In the genomic region with DNA sequence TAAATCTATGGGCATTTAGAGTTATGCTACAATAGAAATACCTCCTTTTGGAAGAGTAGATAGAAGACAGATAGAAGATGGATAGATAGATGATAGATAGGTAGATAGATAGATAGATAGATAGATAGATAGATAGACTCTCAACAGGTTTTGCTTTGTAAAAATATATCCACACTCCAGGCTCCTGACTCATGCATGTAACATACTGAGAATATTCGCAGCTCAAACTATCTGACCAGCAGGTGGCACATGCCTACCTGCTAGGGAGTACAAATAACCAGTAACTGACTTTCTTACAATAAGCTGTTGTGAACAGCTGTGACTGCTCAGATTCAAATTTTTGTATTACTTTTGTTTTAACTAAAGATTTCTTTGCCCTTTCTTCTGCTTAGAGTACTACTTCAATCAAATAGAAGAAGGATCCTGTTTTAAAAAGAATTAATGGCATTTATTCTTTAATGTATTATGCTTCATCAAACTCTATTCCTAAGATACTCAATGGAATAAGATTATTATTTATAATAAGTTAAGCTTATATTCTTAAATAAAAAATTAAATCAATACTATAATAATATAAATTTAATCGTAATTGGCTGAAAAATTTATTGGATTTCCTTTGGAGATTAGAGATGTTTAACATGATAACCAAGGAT, we compare ENCODE assay signal across 7 cellular contexts. TPM values are rescaled to one million over a fixed set of nuclear protein-coding genes. Genes with fewer than 3 reads are reported as not detected.
DNase-seq lines count a peak whose midpoint lies in the region; ATAC-seq, FAIRE-seq and TF ChIP-seq lines count a peak whose summit lies in the region.

No MANE protein-coding gene starts in this region.

- H3K27me3 Mint-ChIP-seq in nephron progenitor cell (ENCODE audit: low read depth, poor library complexity), result no peaks in the 10 kb centered on the region

- peak; percentile 40 for TF ChIP-seq CTCF in GM12864 (IDR thresholded peaks at IDR 0.05; ENCODE audit: low read depth, low read length, missing control alignments)
- TF ChIP-seq CTCF in nephron progenitor cell (IDR thresholded peaks at IDR 0.05), result peak; percentile 62

- peak; percentile 89 for ATAC-seq in GM21576 (IDR thresholded peaks at IDR 0.05; ENCODE audit: unreplicated experiment)
- ATAC-seq in GM21619 (IDR thresholded peaks at IDR 0.05; ENCODE audit: unreplicated experiment), result no peak

- H3K36me3 Mint-ChIP-seq in nephron progenitor cell (ENCODE audit: low read depth), result no peaks in the 10 kb centered on the region

- no peak overlapping the region for H3K4me3 Mint-ChIP-seq in nephron progenitor cell

- H3K27ac Mint-ChIP-seq in nephron progenitor cell, result no peak overlapping the region

- no peaks in the 10 kb centered on the region for H3K9me3 Mint-ChIP-seq in nephron progenitor cell

- FAIRE-seq in HTR-8/SVneo (lab: Jason Lieb, UNC), result no peak

- H3K4me3 ChIP-seq in GM12864 (ENCODE audit: low read depth, low read length), result no peak overlapping the region

- H3K4me1 Mint-ChIP-seq in nephron progenitor cell, result no peaks in the 10 kb centered on the region

- no peak for DNase-seq in GM12864 (ENCODE audit: low read depth)
- peak; percentile 10 for DNase-seq in HTR-8/SVneo (ENCODE audit: insufficient read length, low spot score)
- DNase-seq in SHP77 treated with DMSO at 0.1 percent for 48 hours (lab: John Stamatoyannopoulos, UW), result peak; percentile 55
- DNase-seq in dermis blood vessel endothelial cell, result peak; percentile 75
- peak; percentile 26 for DNase-seq in nephron progenitor cell

RNA-seq across cellular contexts. Expression of a gene that starts 15.8 kb away (rescaled TPM):
- total RNA-seq in dermis blood vessel endothelial cell, result 27.8 and 29.4 TPM in 2 replicates
